In the genomic region with DNA sequence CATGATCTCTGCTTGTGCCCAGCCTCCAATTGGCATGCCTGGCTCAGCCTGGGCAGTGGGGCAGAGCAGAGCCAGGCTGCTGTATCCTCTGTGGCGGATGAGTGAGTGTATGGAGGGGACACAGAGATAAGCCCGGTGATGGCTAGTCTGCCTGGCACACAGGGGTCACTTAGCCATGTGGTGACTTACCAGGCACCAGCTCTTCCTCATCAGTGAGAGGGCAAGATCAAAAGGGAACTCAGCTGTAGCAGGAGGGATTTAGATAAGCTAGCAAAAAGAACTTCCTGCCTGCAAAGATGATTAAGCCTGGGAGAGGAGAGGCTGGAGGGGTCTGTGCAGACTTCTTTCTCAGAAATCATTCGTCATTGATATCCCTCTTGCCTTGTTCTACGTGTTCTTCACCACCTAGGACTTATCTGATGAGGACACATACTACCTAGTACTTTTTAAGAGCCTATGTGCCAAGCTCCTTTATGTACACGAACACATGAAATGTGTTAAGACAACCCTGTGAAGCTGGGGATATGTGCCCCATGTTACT, we compare ENCODE assay signal across 10 cellular contexts. TPM values are rescaled to one million over a fixed set of nuclear protein-coding genes. Genes with fewer than 3 reads are reported as not detected.
DNase-seq lines count a peak whose midpoint lies in the region; ATAC-seq and TF ChIP-seq lines count a peak whose summit lies in the region.
"Had no signal": no experiment of that assay in that cellular context is flagged by ENCODE, and none has a peak within 500 bp of the region (broad histone marks: within the 10 kb centered on the region; RNA-seq: fewer than 3 reads in every experiment).

No MANE protein-coding gene starts in this region.

- peak overlapping the region; percentile 30 for H3K27ac ChIP-seq in CD4-positive, CD25-positive, alpha-beta regulatory T cell (ENCODE audit: insufficient read depth, low read length, poor library complexity, severe bottlenecking)
- H3K27ac ChIP-seq in KOPT-K1 (ENCODE audit: low read depth, low read length, poor library complexity, severe bottlenecking) (peak overlapping the region; percentile 90), upper lobe of left lung (peak overlapping the region in 1 of 4 donors; percentile 61)
- H3K27ac ChIP-seq: SJSA1 had no signal

- no peak for TF ChIP-seq CTCF in upper lobe of left lung (IDR thresholded peaks at IDR 0.05)

- H3K4me1 Mint-ChIP-seq in CD4-positive, CD25-positive, alpha-beta regulatory T cell: peaks cover 19 to 99% (median 70%) of the 10 kb centered on the region in 4 donors
- H3K4me1 Mint-ChIP-seq in activated CD4-positive, alpha-beta memory T cell treated with anti-CD3 and anti-CD28 coated beads, Interleukin-2, amount 10 ng/mL, durations not matched to agents 7 days and 5 days: peaks cover 98% of the 10 kb centered on the region
- H3K4me1 Mint-ChIP-seq in memory B cell: peaks cover 63% of the 10 kb centered on the region

- peak in 1 of 3 donors; percentile 71 for DNase-seq in CD4-positive, CD25-positive, alpha-beta regulatory T cell
- peak; percentile 50 for DNase-seq in activated CD4-positive, alpha-beta memory T cell treated with anti-CD3 and anti-CD28 coated beads, Interleukin-2, amount 10 ng/mL, durations not matched to agents 7 days and 5 days
- DNase-seq in memory B cell (ENCODE audit: low spot score in 2 of 2) (no peak), HuH-7.5 (ENCODE audit: low spot score) (no peak), NCI-H510A (lab: John Stamatoyannopoulos, UW) (no peak), upper lobe of left lung (no peak)
- DNase-seq: MM.1S had no signal

- TF ChIP-seq POLR2A in upper lobe of left lung (IDR thresholded peaks at IDR 0.05): no peak

- no peaks in the 10 kb centered on the region for H3K9me3 ChIP-seq in CD4-positive, CD25-positive, alpha-beta regulatory T cell (ENCODE audit: control insufficient read depth in 2 of 2, low read length in 2 of 2)
- H3K9me3 ChIP-seq in KOPT-K1 (ENCODE audit: insufficient read depth, low read length, poor library complexity, severe bottlenecking): no peaks in the 10 kb centered on the region
- H3K9me3 ChIP-seq in upper lobe of left lung: no peaks in the 10 kb centered on the region

- H3K4me3 Mint-ChIP-seq in CD4-positive, CD25-positive, alpha-beta regulatory T cell: peak overlapping the region in 3 of 4 donors; percentile 46 to 76 (median 46)
- H3K4me3 Mint-ChIP-seq in activated CD4-positive, alpha-beta memory T cell treated with anti-CD3 and anti-CD28 coated beads, Interleukin-2, amount 10 ng/mL, durations not matched to agents 7 days and 5 days: peak overlapping the region; percentile 69
- H3K4me3 Mint-ChIP-seq in memory B cell: no peak overlapping the region

- no peaks in the 10 kb centered on the region for H3K27me3 Mint-ChIP-seq in CD4-positive, CD25-positive, alpha-beta regulatory T cell
- no peaks in the 10 kb centered on the region for H3K27me3 Mint-ChIP-seq in activated CD4-positive, alpha-beta memory T cell treated with anti-CD3 and anti-CD28 coated beads, Interleukin-2, amount 10 ng/mL, durations not matched to agents 7 days and 5 days
- H3K27me3 Mint-ChIP-seq in memory B cell: no peaks in the 10 kb centered on the region

- WGBS in upper lobe of left lung, 2 donors: 43 to 47% methylated on average over 4 to 5 of the region's 5 CpGs

- H3K36me3 ChIP-seq in CD4-positive, CD25-positive, alpha-beta regulatory T cell (ENCODE audit: control insufficient read depth, insufficient read depth, low read length): peaks cover 5% of the 10 kb centered on the region
- H3K36me3 ChIP-seq in KOPT-K1 (ENCODE audit: insufficient read depth, low read length): peaks cover 9% of the 10 kb centered on the region; the same call in 1 of the 2 replicates
- no peaks in the 10 kb centered on the region for H3K36me3 ChIP-seq in upper lobe of left lung
- H3K36me3 ChIP-seq: SJSA1 had no signal

- peaks cover 96% of the 10 kb centered on the region for H3K4me1 ChIP-seq in CD4-positive, CD25-positive, alpha-beta regulatory T cell (ENCODE audit: control insufficient read depth, insufficient read depth, low read length, poor library complexity, severe bottlenecking)
- H3K4me1 ChIP-seq in upper lobe of left lung: peaks cover 28 to 76% (median 53%) of the 10 kb centered on the region in 4 donors

- CTCF ChIA-PET in activated CD4-positive, alpha-beta memory T cell treated with anti-CD3 and anti-CD28 coated beads, Interleukin-2, amount 10 ng/mL, durations not matched to agents 7 days and 5 days (lab: Charles Lee): interaction anchor here (0.5 to 8.9 kb wide), 8 partner anchors 9 to 393 kb away, joined by 3 to 91 read pairs (median 10); a partner anchor contains a TSS

- no peaks in the 10 kb centered on the region for H3K9me3 Mint-ChIP-seq in CD4-positive, CD25-positive, alpha-beta regulatory T cell
- no peaks in the 10 kb centered on the region for H3K9me3 Mint-ChIP-seq in activated CD4-positive, alpha-beta memory T cell treated with anti-CD3 and anti-CD28 coated beads, Interleukin-2, amount 10 ng/mL, durations not matched to agents 7 days and 5 days
- no peaks in the 10 kb centered on the region for H3K9me3 Mint-ChIP-seq in memory B cell

- no peaks in the 10 kb centered on the region for H3K27me3 ChIP-seq in CD4-positive, CD25-positive, alpha-beta regulatory T cell (ENCODE audit: control insufficient read depth, insufficient read depth, low read length)
- H3K27me3 ChIP-seq in upper lobe of left lung: no peaks in the 10 kb centered on the region
- H3K27me3 ChIP-seq: SJSA1 had no signal

- POLR2A ChIA-PET in activated CD4-positive, alpha-beta memory T cell treated with anti-CD3 and anti-CD28 coated beads, Interleukin-2, amount 10 ng/mL, durations not matched to agents 7 days and 5 days (lab: Charles Lee): interaction anchor here (0.6 to 11.1 kb wide), 14 partner anchors 9 to 395 kb away, joined by 3 to 178 read pairs (median 4); a partner anchor contains a TSS

- TF ChIP-seq EP300 in upper lobe of left lung (IDR thresholded peaks at IDR 0.05): no peak

- peak; percentile 6 to 7 for ATAC-seq in CD4-positive, CD25-positive, alpha-beta regulatory T cell (ENCODE audit: low read depth in 2 of 2)
- no peak for ATAC-seq in memory B cell (ENCODE audit: low read depth)
- no peak for ATAC-seq in GM18502 (IDR thresholded peaks at IDR 0.05; ENCODE audit: poor library complexity, unreplicated experiment)
- ATAC-seq in upper lobe of left lung (ENCODE audit: low FRiP score in 2 of 2): no peak

- peak overlapping the region; percentile 7 for H3K4me3 ChIP-seq in CD4-positive, CD25-positive, alpha-beta regulatory T cell (ENCODE audit: low read depth, low read length)
- H3K4me3 ChIP-seq in upper lobe of left lung: no peak overlapping the region
- H3K4me3 ChIP-seq: SJSA1 had no signal

- H3K36me3 Mint-ChIP-seq in CD4-positive, CD25-positive, alpha-beta regulatory T cell: peaks cover 16% of the 10 kb centered on the region
- peaks cover 71% of the 10 kb centered on the region for H3K36me3 Mint-ChIP-seq in activated CD4-positive, alpha-beta memory T cell treated with anti-CD3 and anti-CD28 coated beads, Interleukin-2, amount 10 ng/mL, durations not matched to agents 7 days and 5 days (ENCODE audit: low read depth)
- no peaks in the 10 kb centered on the region for H3K36me3 Mint-ChIP-seq in memory B cell

- H3K27ac Mint-ChIP-seq in CD4-positive, CD25-positive, alpha-beta regulatory T cell: peak overlapping the region; percentile 84 to 94 (median 90)
- peak overlapping the region; percentile 99 for H3K27ac Mint-ChIP-seq in activated CD4-positive, alpha-beta memory T cell treated with anti-CD3 and anti-CD28 coated beads, Interleukin-2, amount 10 ng/mL, durations not matched to agents 7 days and 5 days
- peak overlapping the region; percentile 24 for H3K27ac Mint-ChIP-seq in memory B cell

RNA-seq across cellular contexts. Expression of a gene that starts 7.9 kb away (rescaled TPM):
- total RNA-seq in CD4-positive, CD25-positive, alpha-beta regulatory T cell: 96.9 TPM
- polyA plus RNA-seq in CD4-positive, CD25-positive, alpha-beta regulatory T cell: 1 to 10 TPM; 2.3 to 3.5 (median 3.0) TPM
- total RNA-seq in activated CD4-positive, alpha-beta memory T cell treated with anti-CD3 and anti-CD28 coated beads, Interleukin-2, amount 10 ng/mL, durations not matched to agents 7 days and 5 days: 100 to 1,000 TPM; 175 to 180 TPM
- total RNA-seq in upper lobe of left lung: 10 to 100 TPM in 1 of 6 donors, 1 to 10 TPM in 5; 3.6 to 18.9 (median 6.1) TPM

Comparison
In these comparisons a context has a peak if more than half of its experiments do, and no peak if none do; other contexts are left out.
1. ATAC-seq: peak in CD4-positive, CD25-positive, alpha-beta regulatory T cell (2 of 2); none in memory B cell (single experiment), GM18502 (single experiment) and upper lobe of left lung (0 of 2).
2. H3K27ac Mint-ChIP-seq: peak in every context shown above with its lines; median percentile 99 in activated CD4-positive, alpha-beta memory T cell treated with anti-CD3 and anti-CD28 coated beads, Interleukin-2, amount 10 ng/mL, durations not matched to agents 7 days and 5 days; 90 in CD4-positive, CD25-positive, alpha-beta regulatory T cell; 24 in memory B cell.